Comparison of ENCODE assay signal across 9 cellular contexts in the genomic region with DNA sequence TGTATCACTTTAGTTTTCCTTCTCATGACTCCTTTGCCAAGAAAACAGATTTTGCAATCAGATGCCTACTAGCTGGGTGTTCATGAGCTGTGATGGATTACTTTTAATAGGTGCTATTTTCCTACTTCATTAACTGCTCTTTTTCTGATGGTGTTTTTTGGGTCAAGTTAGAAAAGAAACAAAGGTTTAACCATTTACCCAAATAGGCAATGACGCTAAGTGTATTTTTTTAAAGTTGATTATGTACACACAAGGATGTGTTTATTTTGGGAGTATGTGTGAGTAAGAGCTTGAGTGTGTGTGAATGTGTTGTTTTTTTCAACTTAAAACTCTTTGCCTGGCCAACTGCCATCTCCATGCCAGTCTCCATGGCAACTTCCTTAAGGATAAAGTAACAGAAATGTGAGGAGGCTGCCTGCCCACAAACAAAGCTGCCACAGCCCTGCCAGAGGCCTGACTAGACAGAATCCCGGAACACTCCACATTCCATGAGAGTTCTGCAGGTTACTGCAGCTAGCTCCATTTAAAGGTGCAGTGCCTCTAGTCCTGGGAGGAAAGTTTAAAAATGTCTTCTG.
DNase-seq lines count a peak whose midpoint lies in the region; ATAC-seq and TF ChIP-seq lines count a peak whose summit lies in the region.
"Had no signal": no experiment of that assay in that cellular context is flagged by ENCODE, and none has a peak within 500 bp of the region (broad histone marks: within the 10 kb centered on the region; RNA-seq: fewer than 3 reads in every experiment).

No MANE protein-coding gene starts in this region.

- H4K12ac ChIP-seq in trophoblast cell (ENCODE audit: low read depth, low read length) = no peak overlapping the region

- H3K9ac ChIP-seq in trophoblast cell (ENCODE audit: low read length) = no peak overlapping the region
- H3K9ac ChIP-seq: parathyroid adenoma had no signal

- H2AFZ ChIP-seq in trophoblast cell (ENCODE audit: insufficient read depth, low read length, poor library complexity) = no peak overlapping the region
- H2AFZ ChIP-seq: parathyroid adenoma had no signal

- no peak overlapping the region for H4K8ac ChIP-seq in trophoblast cell (ENCODE audit: low read depth, low read length)

- no peak overlapping the region for H2AK5ac ChIP-seq in trophoblast cell (ENCODE audit: low read length)

- H3K36me3 Mint-ChIP-seq in activated CD4-positive, alpha-beta memory T cell treated with anti-CD3 and anti-CD28 coated beads for 36 hours = no peaks in the 10 kb centered on the region

- no CpG with 5 or more reads among the region's 2 CpGs for WGBS in trophoblast cell (ENCODE audit: extremely low coverage, insufficient coverage, insufficient read length)

- no peak overlapping the region for H4K91ac ChIP-seq in trophoblast cell (ENCODE audit: low read depth, low read length)

- no peak overlapping the region for H2BK12ac ChIP-seq in trophoblast cell (ENCODE audit: low read length)

- no peaks in the 10 kb centered on the region for H3K27me3 ChIP-seq in SJCRH30
- H3K27me3 ChIP-seq in trophoblast cell (ENCODE audit: insufficient read depth, low read length) = no peaks in the 10 kb centered on the region

- H3K4ac ChIP-seq in trophoblast cell (ENCODE audit: low read depth, low read length) = no peak overlapping the region

- H3K79me1 ChIP-seq in trophoblast cell (ENCODE audit: low read length) = no peaks in the 10 kb centered on the region

- H3K27ac Mint-ChIP-seq in activated CD4-positive, alpha-beta memory T cell treated with anti-CD3 and anti-CD28 coated beads for 36 hours = no peak overlapping the region

- no peak overlapping the region for H3K14ac ChIP-seq in trophoblast cell (ENCODE audit: low read length)

- H3K9me3 ChIP-seq in SJCRH30 (replicated peaks) (no peaks in the 10 kb centered on the region), trophoblast cell (ENCODE audit: insufficient read depth, low read depth, low read length) (no peaks in the 10 kb centered on the region)

- no peak overlapping the region for H3K4me2 ChIP-seq in trophoblast cell (ENCODE audit: low read length)

- CTCF ChIA-PET in activated CD4-positive, alpha-beta memory T cell treated with anti-CD3 and anti-CD28 coated beads for 36 hours (lab: Charles Lee) = no interaction called here

- H3K4me1 ChIP-seq in SJCRH30 (peaks cover 24% of the 10 kb centered on the region), trophoblast cell (ENCODE audit: control insufficient read depth in 1 of 2, insufficient read depth in 2 of 2, low read length in 2 of 2) (no peaks in the 10 kb centered on the region)
- H3K4me1 ChIP-seq: parathyroid adenoma had no signal

- peaks cover 2% of the 10 kb centered on the region for H3K9me3 Mint-ChIP-seq in activated CD4-positive, alpha-beta memory T cell treated with anti-CD3 and anti-CD28 coated beads for 36 hours

- no peak overlapping the region for H3K4me3 ChIP-seq in SJCRH30
- H3K4me3 ChIP-seq in foreskin fibroblast (ENCODE audit: low read depth in 1 of 2, low read length in 2 of 2) = no peak overlapping the region
- H3K4me3 ChIP-seq in trophoblast cell (ENCODE audit: low read depth, low read length) = no peak overlapping the region

- DNase-seq in HPDE6-E6E7 (ENCODE audit: extremely low spot score) (peak; percentile 44), SJCRH30 (peak; percentile 89 to 91), foreskin fibroblast (peak; percentile 97 to 98), trophoblast cell (peak; percentile 53 to 70)
- DNase-seq in activated CD4-positive, alpha-beta memory T cell treated with anti-CD3 and anti-CD28 coated beads for 36 hours = no peak

- H3K36me3 ChIP-seq in SJCRH30 (no peaks in the 10 kb centered on the region), trophoblast cell (ENCODE audit: control insufficient read depth in 1 of 2, insufficient read depth in 2 of 2, low read length in 2 of 2) (no peaks in the 10 kb centered on the region)

- no peaks in the 10 kb centered on the region for H3K27me3 Mint-ChIP-seq in activated CD4-positive, alpha-beta memory T cell treated with anti-CD3 and anti-CD28 coated beads for 36 hours

- H3K4me3 Mint-ChIP-seq in activated CD4-positive, alpha-beta memory T cell treated with anti-CD3 and anti-CD28 coated beads for 36 hours = no peak overlapping the region

- H3K27ac ChIP-seq in SJCRH30 = peak overlapping the region; percentile 72
- no peak overlapping the region for H3K27ac ChIP-seq in trophoblast cell (ENCODE audit: low read depth, low read length)
- H3K27ac ChIP-seq: parathyroid adenoma had no signal

- H3K79me2 ChIP-seq in trophoblast cell (ENCODE audit: control insufficient read depth, insufficient read depth, low read length, poor library complexity) = no peaks in the 10 kb centered on the region
- H3K79me2 ChIP-seq: parathyroid adenoma had no signal

- no peak overlapping the region for H3K18ac ChIP-seq in trophoblast cell (ENCODE audit: low read length)

- intact Hi-C loops in activated CD4-positive, alpha-beta memory T cell treated with anti-CD3 and anti-CD28 coated beads for 36 hours (cut with micrococcal nuclease) = no loop called here

- ATAC-seq in GM19328 (IDR thresholded peaks at IDR 0.05; ENCODE audit: unreplicated experiment) (no peak), GM21526 (IDR thresholded peaks at IDR 0.05; ENCODE audit: low FRiP score, unreplicated experiment) (no peak), GM18868 (IDR thresholded peaks at IDR 0.05; ENCODE audit: unreplicated experiment) (no peak)

- no peak overlapping the region for H2BK5ac ChIP-seq in trophoblast cell (ENCODE audit: low read depth, low read length, poor library complexity)

- no peaks in the 10 kb centered on the region for H3K4me1 Mint-ChIP-seq in activated CD4-positive, alpha-beta memory T cell treated with anti-CD3 and anti-CD28 coated beads for 36 hours (ENCODE audit: low read depth)

- POLR2A ChIA-PET in activated CD4-positive, alpha-beta memory T cell treated with anti-CD3 and anti-CD28 coated beads for 36 hours (lab: Charles Lee) = no interaction called here

- H3K23ac ChIP-seq in trophoblast cell (ENCODE audit: low read length) = no peak overlapping the region

- H2BK120ac ChIP-seq in trophoblast cell (ENCODE audit: insufficient read depth, low read length, poor library complexity) = no peak overlapping the region

- TF ChIP-seq CTCF in foreskin fibroblast (IDR thresholded peaks at IDR 0.05; ENCODE audit: low read depth, low read length) = no peak
